ENCODE assay signal across 18 cellular contexts in the genomic region with DNA sequence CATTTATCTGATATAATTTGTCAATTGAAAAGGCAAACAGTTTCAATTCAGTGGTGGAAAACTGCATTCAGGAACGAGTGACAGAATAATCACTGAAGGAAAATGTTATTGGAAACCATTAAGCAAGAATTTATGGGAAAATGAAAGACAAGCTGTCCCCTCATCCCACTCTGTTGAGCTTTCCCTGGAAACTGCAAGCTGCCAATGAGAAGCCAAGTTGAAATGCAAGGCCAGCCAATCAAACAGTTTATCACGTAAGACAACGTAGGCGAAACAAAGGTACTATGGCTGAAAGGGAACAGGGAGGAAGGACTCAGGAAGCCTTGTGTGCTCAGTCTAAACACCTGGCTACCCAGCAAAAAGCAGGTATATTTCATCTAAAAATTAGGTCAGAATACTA.
"Had no signal": no experiment of that assay in that cellular context is flagged by ENCODE, and none has a peak within 500 bp of the region (broad histone marks: within the 10 kb centered on the region; RNA-seq: fewer than 3 reads in every experiment).

No MANE protein-coding gene starts in this region.

- H3K36me3 ChIP-seq: brain microvascular endothelial cell, left ventricle myocardium inferior had no signal

- DNase-seq: activated CD4-positive, alpha-beta T cell treated with anti-CD3 and anti-CD28 coated beads, Interleukin-2, amount 50 U/mL, for 1 hour; activated CD4-positive, CD25-positive, alpha-beta regulatory T cell treated with anti-CD3 and anti-CD28 coated beads, Interleukin-2, amount 50 U/mL, for 72 hours; activated CD8-positive, alpha-beta memory T cell treated with anti-CD3 and anti-CD28 coated beads, Interleukin-2, amount 50 U/mL, for 4 hours; activated effector memory CD4-positive, alpha-beta T cell treated with anti-CD3 and anti-CD28 coated beads, Interleukin-2, amount 50 U/mL, for 16 hours; activated naive CD4-positive, alpha-beta T cell treated with anti-CD3 and anti-CD28 coated beads, Interleukin-2, amount 50 U/mL, for 16 hours; activated T-cell treated with anti-CD3 and anti-CD28 coated beads, Interleukin-2, amount 50 U/mL, for 48 hours; aorta; brain microvascular endothelial cell; erythroblast; foreskin melanocyte; glutamatergic neuron; left ventricle myocardium inferior; mammary epithelial cell; nephron progenitor cell; occipital lobe; stimulated activated naive B cell treated with anti-CD40 and anti-IgM and Interleukin-4, amounts not matched to agents 10 μg/mL and 1 μg/mL and 100 μg/mL, for 72 hours had no signal

- H3K4me1 ChIP-seq: left ventricle myocardium inferior had no signal

- H3K9me3 ChIP-seq: left ventricle myocardium inferior had no signal

- H3K4me3 ChIP-seq: coronary artery, left ventricle myocardium inferior had no signal

- H3K27ac ChIP-seq: brain microvascular endothelial cell, coronary artery, left ventricle myocardium inferior, VCaP had no signal

- H3K27me3 ChIP-seq: brain microvascular endothelial cell had no signal
